ENCODE assay signal across 22 cellular contexts in genomic region chr10:56240471-56240870, GRCh38.
DNase-seq lines count a peak whose midpoint lies in the region; ATAC-seq and TF ChIP-seq lines count a peak whose summit lies in the region.
"Had no signal": no experiment of that assay in that cellular context is flagged by ENCODE, and none has a peak within 500 bp of the region (broad histone marks: within the 10 kb centered on the region; RNA-seq: fewer than 3 reads in every experiment).

No MANE protein-coding gene starts in this region.

- DNase-seq in HT1080 (ENCODE audit: low read depth), result peak; percentile 58
- no peak for DNase-seq in PC-3
- peak; percentile 59 for DNase-seq in osteoblast (ENCODE audit: insufficient read length, low spot score, missing footprints)
- no peak for DNase-seq in foreskin fibroblast
- DNase-seq: ACHN; BE2C; CD8-positive, alpha-beta memory T cell; DMS153; DND-41; GM23248; HFFc6; Kasumi-1; NCI-H1105 treated with DMSO at 0.1 percent for 48 hours; NCI-H146; NCI-H1930; NCI-H446 treated with DMSO at 0.1 percent for 48 hours; NCI-H526 treated with DMSO at 0.1 percent for 48 hours; T-helper 2 cell had no signal

- H3K4me3 ChIP-seq in ACC112 (ENCODE audit: low read depth, low read length) (peak overlapping the region; percentile 23; the same call in 1 of the 2 replicates), PC-3 (ENCODE audit: low read length) (peak overlapping the region; percentile 42), osteoblast (ENCODE audit: insufficient read depth, low read length) (no peak overlapping the region), foreskin fibroblast (ENCODE audit: low read depth in 1 of 2, low read length in 2 of 2) (no peak overlapping the region)
- H3K4me3 ChIP-seq: GM23248, HAP-1 had no signal

- no peaks in the 10 kb centered on the region for H3K9me2 ChIP-seq in PC-3 (replicated peaks; ENCODE audit: low read length)

- no peak for ATAC-seq in PC-3
- no peak for ATAC-seq in HG02642 (IDR thresholded peaks at IDR 0.05; ENCODE audit: poor library complexity, unreplicated experiment)
- ATAC-seq in GM21423 (IDR thresholded peaks at IDR 0.05; ENCODE audit: unreplicated experiment), result no peak

- H3K9ac ChIP-seq in PC-3 (ENCODE audit: low read length), result no peak overlapping the region
- H3K9ac ChIP-seq: GM23248 had no signal

- intact Hi-C loops in PC-3 (cut with micrococcal nuclease), result no loop called here

- no peak overlapping the region for H2AFZ ChIP-seq in ACC112 (ENCODE audit: low read length, unreplicated experiment)
- H2AFZ ChIP-seq in PC-3 (ENCODE audit: low read length), result peak overlapping the region; percentile 44
- H2AFZ ChIP-seq in osteoblast (ENCODE audit: low read length), result no peak overlapping the region
- H2AFZ ChIP-seq: GM23248 had no signal

- no peaks in the 10 kb centered on the region for H3K36me3 ChIP-seq in ACC112 (ENCODE audit: insufficient read depth, low read length)
- H3K36me3 ChIP-seq in PC-3 (ENCODE audit: low read depth, low read length), result no peaks in the 10 kb centered on the region
- H3K36me3 ChIP-seq in osteoblast (ENCODE audit: insufficient read depth, low read length), result no peaks in the 10 kb centered on the region
- H3K36me3 ChIP-seq: BE2C, HAP-1 had no signal

- TF ChIP-seq CTCF in PC-3 (conservative IDR thresholded peaks at IDR 0.05; ENCODE audit: low read depth, low read length) (no peak), osteoblast (IDR thresholded peaks at IDR 0.05; ENCODE audit: extremely low read depth, low read depth, low read length) (no peak), foreskin fibroblast (IDR thresholded peaks at IDR 0.05; ENCODE audit: low read depth, low read length) (no peak)

- no TSS peak for BruUV-seq in PC-3 (replicated peaks; lab: Mats Ljungman, UMichigan)

- no peaks in the 10 kb centered on the region for H4K20me1 ChIP-seq in PC-3 (ENCODE audit: low read length)
- no peaks in the 10 kb centered on the region for H4K20me1 ChIP-seq in osteoblast (ENCODE audit: insufficient read depth, low read length)

- H3F3A ChIP-seq in PC-3 (ENCODE audit: low read length, unreplicated experiment), result no peaks in the 10 kb centered on the region

- H3K27me3 ChIP-seq in ACC112 (ENCODE audit: insufficient read depth, low read length) (no peaks in the 10 kb centered on the region), PC-3 (ENCODE audit: low read length) (no peaks in the 10 kb centered on the region), osteoblast (ENCODE audit: insufficient read depth, low read length) (no peaks in the 10 kb centered on the region)
- H3K27me3 ChIP-seq: BE2C had no signal

- CTCF ChIA-PET in PC-3 (lab: Charles Lee), result no interaction called here

- H3K9me3 ChIP-seq in PC-3 (ENCODE audit: low read length), result no peaks in the 10 kb centered on the region
- no peaks in the 10 kb centered on the region for H3K9me3 ChIP-seq in osteoblast (ENCODE audit: low read depth, low read length)
- H3K9me3 ChIP-seq: BE2C, HAP-1 had no signal

- no peaks in the 10 kb centered on the region for H3K79me2 ChIP-seq in ACC112 (ENCODE audit: control insufficient read depth, insufficient read depth, low read length, unreplicated experiment)
- H3K79me2 ChIP-seq in PC-3 (ENCODE audit: low read length), result no peaks in the 10 kb centered on the region
- H3K79me2 ChIP-seq in osteoblast (ENCODE audit: insufficient read depth, low read length), result no peaks in the 10 kb centered on the region

- no peaks in the 10 kb centered on the region for H3K4me1 ChIP-seq in ACC112 (ENCODE audit: control insufficient read depth, insufficient read depth, low read length, unreplicated experiment)
- no peaks in the 10 kb centered on the region for H3K4me1 ChIP-seq in PC-3 (ENCODE audit: insufficient read depth, low read length)
- H3K4me1 ChIP-seq in osteoblast (ENCODE audit: insufficient read depth, low read length), result no peaks in the 10 kb centered on the region
- H3K4me1 ChIP-seq: BE2C, HAP-1 had no signal

- POLR2A ChIA-PET in PC-3 (lab: Charles Lee; ENCODE audit: unreplicated experiment), result no interaction called here

- H3K4me2 ChIP-seq in PC-3 (ENCODE audit: low read length), result peak overlapping the region; percentile 55
- no peak overlapping the region for H3K4me2 ChIP-seq in osteoblast (ENCODE audit: insufficient read depth, low read length)

- H3K27ac ChIP-seq in ACC112 (ENCODE audit: low read depth, low read length), result no peak overlapping the region
- no peak overlapping the region for H3K27ac ChIP-seq in PC-3 (ENCODE audit: low read length)
- no peak overlapping the region for H3K27ac ChIP-seq in osteoblast (ENCODE audit: low read depth, low read length)
- H3K27ac ChIP-seq: GM23248 had no signal

Comparison
In these comparisons a context has a peak if more than half of its experiments do, and no peak if none do; other contexts are left out.
1. H3K4me3 ChIP-seq: peak in ACC112 (single experiment) and PC-3 (single experiment); none in osteoblast (single experiment) and foreskin fibroblast (0 of 2).
2. DNase-seq: peak in HT1080 (single experiment) and osteoblast (single experiment); none in PC-3 (single experiment) and foreskin fibroblast (0 of 2).